Comparison of ENCODE assay signal across 9 cellular contexts in genomic region chr2:241391892-241392665, GRCh38. TPM values are rescaled to one million over a fixed set of nuclear protein-coding genes. Genes with fewer than 3 reads are reported as not detected.
DNase-seq lines count a peak whose midpoint lies in the region; ATAC-seq and TF ChIP-seq lines count a peak whose summit lies in the region.
"Had no signal": no experiment of that assay in that cellular context is flagged by ENCODE, and none has a peak within 500 bp of the region (broad histone marks: within the 10 kb centered on the region; RNA-seq: fewer than 3 reads in every experiment).

No MANE protein-coding gene starts in this region.

- intact Hi-C loops in vagina (cut with DNase I): no loop called here

- TF ChIP-seq CTCF in endothelial cell (IDR thresholded peaks at IDR 0.05; ENCODE audit: unreplicated experiment) (no peak), neural crest cell (conservative IDR thresholded peaks at IDR 0.05) (peak; percentile 49), vagina (IDR thresholded peaks at IDR 0.05) (no peak)

- H3K9me3 Mint-ChIP-seq in endothelial cell (ENCODE audit: unreplicated experiment) (no peaks in the 10 kb centered on the region), neural crest cell (no peaks in the 10 kb centered on the region)
- H3K9me3 Mint-ChIP-seq in activated T-cell treated with anti-CD3 and anti-CD28 coated beads, Interleukin-2, amount 50 U/mL, for 72 hours: peaks cover 0 to 1% of the 10 kb centered on the region in 2 donors
- H3K9me3 Mint-ChIP-seq: CD8-positive, alpha-beta memory T cell had no signal

- no peak overlapping the region for H3K4me3 Mint-ChIP-seq in endothelial cell (ENCODE audit: unreplicated experiment)
- no peak overlapping the region for H3K4me3 Mint-ChIP-seq in neural crest cell
- H3K4me3 Mint-ChIP-seq in activated T-cell treated with anti-CD3 and anti-CD28 coated beads, Interleukin-2, amount 50 U/mL, for 72 hours: no peak overlapping the region
- H3K4me3 Mint-ChIP-seq: CD8-positive, alpha-beta memory T cell had no signal

- no peaks in the 10 kb centered on the region for H3K9me3 ChIP-seq in vagina

- H3K4me3 ChIP-seq in vagina: no peak overlapping the region

- H3K27ac Mint-ChIP-seq in endothelial cell (ENCODE audit: unreplicated experiment) (no peak overlapping the region), neural crest cell (ENCODE audit: unreplicated experiment) (no peak overlapping the region)
- H3K27ac Mint-ChIP-seq in activated T-cell treated with anti-CD3 and anti-CD28 coated beads, Interleukin-2, amount 50 U/mL, for 72 hours: no peak overlapping the region

- H3K27ac ChIP-seq in vagina: no peak overlapping the region

- H3K27me3 ChIP-seq in vagina: no peaks in the 10 kb centered on the region

- H3K4me1 Mint-ChIP-seq in endothelial cell (ENCODE audit: unreplicated experiment): no peaks in the 10 kb centered on the region
- H3K4me1 Mint-ChIP-seq in neural crest cell: peaks cover 17% of the 10 kb centered on the region
- peaks cover 20% of the 10 kb centered on the region for H3K4me1 Mint-ChIP-seq in activated T-cell treated with anti-CD3 and anti-CD28 coated beads, Interleukin-2, amount 50 U/mL, for 72 hours (ENCODE audit: low read depth)
- H3K4me1 Mint-ChIP-seq: CD8-positive, alpha-beta memory T cell had no signal

- no peaks in the 10 kb centered on the region for H3K36me3 Mint-ChIP-seq in endothelial cell (ENCODE audit: low read depth, unreplicated experiment)
- peaks cover 13% of the 10 kb centered on the region for H3K36me3 Mint-ChIP-seq in neural crest cell (ENCODE audit: low read depth)
- peaks cover 2 to 3% of the 10 kb centered on the region in 2 donors for H3K36me3 Mint-ChIP-seq in activated T-cell treated with anti-CD3 and anti-CD28 coated beads, Interleukin-2, amount 50 U/mL, for 72 hours (ENCODE audit: insufficient read depth in 2 of 2)

- peaks cover 10% of the 10 kb centered on the region for H3K4me1 ChIP-seq in vagina

- ATAC-seq in HG02852 (IDR thresholded peaks at IDR 0.05; ENCODE audit: unreplicated experiment): no peak
- ATAC-seq in activated T-cell treated with anti-CD3 and anti-CD28 coated beads, Interleukin-2, amount 50 U/mL, for 72 hours (replicated peaks in 1 of 2): no peak

- peaks cover 0 to 5% of the 10 kb centered on the region in 2 donors for H3K36me3 ChIP-seq in vagina

- DNase-seq in NCI-H510A treated with DMSO at 0.1 percent for 48 hours (lab: John Stamatoyannopoulos, UW) (peak; percentile 35), NCI-H510A (lab: John Stamatoyannopoulos, UW) (no peak), MV-4-11 (lab: John Stamatoyannopoulos, UW) (peak; percentile 42), endothelial cell (ENCODE audit: low spot score) (peak; percentile 27), neural crest cell (ENCODE audit: low read depth, low spot score) (no peak), vagina (ENCODE audit: extremely low spot score in 2 of 2) (no peak)
- no peak for DNase-seq in activated T-cell treated with anti-CD3 and anti-CD28 coated beads, Interleukin-2, amount 50 U/mL, for 72 hours

- no peak for TF ChIP-seq POLR2A in vagina (IDR thresholded peaks at IDR 0.05)

- H3K27me3 Mint-ChIP-seq in endothelial cell (ENCODE audit: unreplicated experiment): peaks cover 3% of the 10 kb centered on the region
- no peaks in the 10 kb centered on the region for H3K27me3 Mint-ChIP-seq in neural crest cell (ENCODE audit: low read depth)
- H3K27me3 Mint-ChIP-seq in activated T-cell treated with anti-CD3 and anti-CD28 coated beads, Interleukin-2, amount 50 U/mL, for 72 hours (ENCODE audit: low read depth): no peaks in the 10 kb centered on the region
- H3K27me3 Mint-ChIP-seq: CD8-positive, alpha-beta memory T cell had no signal

RNA-seq across cellular contexts. Expression of gene FARP2, which starts 36.0 kb away (rescaled TPM):
- total RNA-seq in endothelial cell (ENCODE audit: unreplicated experiment): 19.1 TPM
- 34.4 and 36.1 TPM in 2 replicates for total RNA-seq in neural crest cell
- total RNA-seq in vagina: 32.9 TPM
- 10 to 100 TPM; 30.2 to 30.8 TPM for total RNA-seq in activated T-cell treated with anti-CD3 and anti-CD28 coated beads, Interleukin-2, amount 50 U/mL, for 72 hours

Comparison
In these comparisons a context has a peak if more than half of its experiments do, and no peak if none do; other contexts are left out.
1. DNase-seq: peak in NCI-H510A treated with DMSO at 0.1 percent for 48 hours (single experiment), MV-4-11 (single experiment) and endothelial cell (single experiment); none in NCI-H510A (single experiment), neural crest cell (single experiment), vagina (0 of 2) and activated T-cell treated with anti-CD3 and anti-CD28 coated beads, Interleukin-2, amount 50 U/mL, for 72 hours (0 of 2).